Comparison of ENCODE assay signal across 14 cellular contexts in the genomic region with DNA sequence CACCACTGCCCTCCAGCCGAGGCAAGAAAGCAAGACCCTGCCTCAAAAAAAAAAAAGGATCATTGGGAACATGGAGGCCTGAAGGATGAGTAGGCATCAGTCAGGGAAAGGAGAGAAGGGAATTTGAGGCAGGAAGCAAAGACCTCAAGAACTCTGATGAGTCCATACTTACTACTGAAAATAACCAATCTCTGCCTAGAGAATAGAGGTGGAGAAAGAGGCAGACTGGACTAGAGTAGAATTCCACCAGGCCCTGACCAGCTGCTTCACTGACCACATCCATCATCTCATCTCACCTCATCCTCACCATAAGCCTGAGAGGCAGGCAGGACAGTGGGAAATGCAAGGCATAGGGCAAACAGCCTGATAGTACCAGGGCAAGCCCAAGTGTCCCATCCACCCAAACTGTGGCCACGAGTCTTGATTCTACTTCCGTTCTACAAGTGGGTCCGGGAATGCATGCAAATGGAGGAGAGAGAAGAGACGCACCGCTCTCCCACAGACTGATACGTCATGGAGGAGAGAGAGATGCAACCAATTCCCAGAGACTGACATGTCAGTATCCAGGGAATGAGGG. TPM values are rescaled to one million over a fixed set of nuclear protein-coding genes. Genes with fewer than 3 reads are reported as not detected.
DNase-seq lines count a peak whose midpoint lies in the region; ATAC-seq and TF ChIP-seq lines count a peak whose summit lies in the region.
"Had no signal": no experiment of that assay in that cellular context is flagged by ENCODE, and none has a peak within 500 bp of the region (broad histone marks: within the 10 kb centered on the region; RNA-seq: fewer than 3 reads in every experiment).

No MANE protein-coding gene starts in this region.

- H3K36me3 ChIP-seq in breast epithelium (no peaks in the 10 kb centered on the region), suprapubic skin (no peaks in the 10 kb centered on the region), SJCRH30 (peaks cover 10% of the 10 kb centered on the region)
- H3K36me3 ChIP-seq: adrenal gland, uterus had no signal

- H3K4me3 ChIP-seq in breast epithelium (no peak overlapping the region), suprapubic skin (no peak overlapping the region), SJCRH30 (no peak overlapping the region)
- H3K4me3 ChIP-seq: adrenal gland, uterus had no signal

- WGBS in suprapubic skin, result 87% methylated on average over 7 of the region's 7 CpGs

- H3K36me3 Mint-ChIP-seq in MCF 10A (ENCODE audit: insufficient read depth, unreplicated experiment) (peaks cover 8% of the 10 kb centered on the region), T-helper 17 cell (ENCODE audit: low read depth) (no peaks in the 10 kb centered on the region), glutamatergic neuron (ENCODE audit: unreplicated experiment) (no peaks in the 10 kb centered on the region)

- H3K27ac Mint-ChIP-seq in MCF 10A (ENCODE audit: low read depth, unreplicated experiment) (peak overlapping the region; percentile 66), T-helper 17 cell (peak overlapping the region; percentile 3), glutamatergic neuron (ENCODE audit: unreplicated experiment) (peak overlapping the region; percentile 2)
- H3K27ac Mint-ChIP-seq: stimulated activated memory B cell treated with anti-CD40 and anti-IgM and Interleukin-4, amounts not matched to agents 10 μg/mL and 1 μg/mL and 100 μg/mL, for 72 hours had no signal

- H3K4me3 Mint-ChIP-seq in MCF 10A (ENCODE audit: unreplicated experiment) (no peak overlapping the region), T-helper 17 cell (peak overlapping the region; percentile 3), glutamatergic neuron (ENCODE audit: unreplicated experiment) (no peak overlapping the region)
- H3K4me3 Mint-ChIP-seq: stimulated activated memory B cell treated with anti-CD40 and anti-IgM and Interleukin-4, amounts not matched to agents 10 μg/mL and 1 μg/mL and 100 μg/mL, for 72 hours had no signal

- CTCF ChIA-PET in MCF 10A (lab: Yijun Ruan, JAX), result interaction anchor here (0.5 to 1.5 kb wide), 3 partner anchors 32 to 268 kb away, joined by 3 read pairs; no protein-coding TSS in a partner anchor

- H3K4me1 ChIP-seq in breast epithelium (peaks cover 4 to 5% of the 10 kb centered on the region in 2 donors), suprapubic skin (peaks cover 83% of the 10 kb centered on the region), SJCRH30 (peaks cover 3% of the 10 kb centered on the region; the same call in 1 of the 2 replicates)

- H3K27me3 Mint-ChIP-seq in MCF 10A (ENCODE audit: insufficient read depth, unreplicated experiment), result no peaks in the 10 kb centered on the region
- H3K27me3 Mint-ChIP-seq in T-helper 17 cell, result no peaks in the 10 kb centered on the region
- H3K27me3 Mint-ChIP-seq in glutamatergic neuron (ENCODE audit: unreplicated experiment), result no peaks in the 10 kb centered on the region
- H3K27me3 Mint-ChIP-seq: stimulated activated memory B cell treated with anti-CD40 and anti-IgM and Interleukin-4, amounts not matched to agents 10 μg/mL and 1 μg/mL and 100 μg/mL, for 72 hours had no signal

- TF ChIP-seq POLR2A in breast epithelium (IDR thresholded peaks at IDR 0.05), result no peak
- no peak for TF ChIP-seq POLR2A in suprapubic skin (IDR thresholded peaks at IDR 0.05)

- TF ChIP-seq EP300 in suprapubic skin (IDR thresholded peaks at IDR 0.05), result no peak

- H3K9me3 Mint-ChIP-seq in MCF 10A (ENCODE audit: unreplicated experiment), result no peaks in the 10 kb centered on the region
- H3K9me3 Mint-ChIP-seq in glutamatergic neuron (ENCODE audit: unreplicated experiment), result peaks cover 12% of the 10 kb centered on the region
- H3K9me3 Mint-ChIP-seq: stimulated activated memory B cell treated with anti-CD40 and anti-IgM and Interleukin-4, amounts not matched to agents 10 μg/mL and 1 μg/mL and 100 μg/mL, for 72 hours had no signal

- TF ChIP-seq CTCF in MCF 10A (IDR thresholded peaks at IDR 0.05; ENCODE audit: unreplicated experiment), result no peak
- no peak for TF ChIP-seq CTCF in breast epithelium (IDR thresholded peaks at IDR 0.05)
- no peak for TF ChIP-seq CTCF in glutamatergic neuron (IDR thresholded peaks at IDR 0.05; ENCODE audit: partially characterized antibody, unreplicated experiment)
- no peak for TF ChIP-seq CTCF in suprapubic skin (IDR thresholded peaks at IDR 0.05)

- DNase-seq in MCF 10A (ENCODE audit: unreplicated experiment) (no peak), breast epithelium (ENCODE audit: low spot score in 2 of 2) (no peak), T-helper 17 cell (no peak), glutamatergic neuron (no peak), suprapubic skin (ENCODE audit: low spot score in 2 of 2) (no peak), putamen (ENCODE audit: low spot score) (no peak), SJCRH30 (no peak)
- DNase-seq: NCI-H1436 treated with DMSO at 0.1 percent for 48 hours; NCI-H510A treated with DMSO at 0.1 percent for 48 hours; stimulated activated CD4-positive, alpha-beta T cell treated with anti-CD3 and anti-CD28 coated beads, Interleukin-4, amount 100 ng/mL, for 1 hour; uterus had no signal

- H3K9me3 ChIP-seq in breast epithelium (no peaks in the 10 kb centered on the region), T-helper 17 cell (ENCODE audit: control insufficient read depth, low read length, poor library complexity, severe bottlenecking) (no peaks in the 10 kb centered on the region), suprapubic skin (no peaks in the 10 kb centered on the region), SJCRH30 (replicated peaks) (no peaks in the 10 kb centered on the region)
- H3K9me3 ChIP-seq: adrenal gland, uterus had no signal

- no peaks in the 10 kb centered on the region for H3K27me3 ChIP-seq in breast epithelium
- no peaks in the 10 kb centered on the region for H3K27me3 ChIP-seq in suprapubic skin
- no peaks in the 10 kb centered on the region for H3K27me3 ChIP-seq in SJCRH30
- H3K27me3 ChIP-seq: adrenal gland, uterus had no signal

- POLR2A ChIA-PET in MCF 10A (lab: Yijun Ruan, JAX), result interaction anchor here (1.2 to 2.9 kb wide), 10 partner anchors 12 to 163 kb away, joined by 3 to 18 read pairs (median 6); no protein-coding TSS in a partner anchor

- ATAC-seq in T-helper 17 cell (no peak), HG03442 (IDR thresholded peaks at IDR 0.05; ENCODE audit: unreplicated experiment) (no peak)
- ATAC-seq: stimulated activated memory B cell treated with anti-CD40 and anti-IgM and Interleukin-4, amounts not matched to agents 10 μg/mL and 1 μg/mL and 100 μg/mL, for 72 hours had no signal

- H3K27ac ChIP-seq in breast epithelium, result no peak overlapping the region
- H3K27ac ChIP-seq in suprapubic skin, result peak overlapping the region; percentile 27
- H3K27ac ChIP-seq in SJCRH30, result no peak overlapping the region
- H3K27ac ChIP-seq: uterus had no signal

- intact Hi-C loops in MCF 10A (cut with micrococcal nuclease), result no loop called here
- intact Hi-C loops in breast epithelium (cut with DNase I; ENCODE audit: low total_unique reads), result no loop called here

- BruUV-seq in MCF 10A (replicated peaks; lab: Mats Ljungman, UMichigan), result no TSS peak

- peaks cover 56% of the 10 kb centered on the region for H3K4me1 Mint-ChIP-seq in MCF 10A (ENCODE audit: insufficient read depth, unreplicated experiment)
- H3K4me1 Mint-ChIP-seq in T-helper 17 cell, result peaks cover 63% of the 10 kb centered on the region
- H3K4me1 Mint-ChIP-seq in glutamatergic neuron (ENCODE audit: low read depth, unreplicated experiment), result peaks cover 51% of the 10 kb centered on the region

RNA-seq across cellular contexts. Expression of a gene that starts 17.1 kb away (rescaled TPM):
- total RNA-seq in MCF 10A (2022) (218 and 237 TPM in 2 replicates), breast epithelium (10 to 100 TPM; 64.0 to 79.0 (median 69.2) TPM), T-helper 17 cell (100 to 1,000 TPM; 197 to 251 TPM), glutamatergic neuron (ENCODE audit: unreplicated experiment) (367 TPM), suprapubic skin (100 to 1,000 TPM in 3 of 4 donors, 10 to 100 TPM in 1; 85.4 to 212 (median 127) TPM)
- 105 and 116 TPM in 2 replicates for total RNA-seq in SJCRH30 (2014; rRNA removed; shearing (Covaris generic))

RNA-seq across cellular contexts. Expression of a gene that starts 35.0 kb away (rescaled TPM):
- total RNA-seq in MCF 10A (2022) (82.4 and 92.3 TPM in 2 replicates), breast epithelium (100 to 1,000 TPM; 104 to 126 (median 118) TPM), T-helper 17 cell (100 to 1,000 TPM; 140 to 154 TPM), glutamatergic neuron (ENCODE audit: unreplicated experiment) (166 TPM), suprapubic skin (100 to 1,000 TPM; 131 to 324 (median 144) TPM)
- total RNA-seq in SJCRH30 (2014; rRNA removed; shearing (Covaris generic)), result 137 and 161 TPM in 2 replicates

Comparison
In these comparisons a context has a peak if more than half of its experiments do, and no peak if none do; other contexts are left out.
1. H3K27ac Mint-ChIP-seq: peak in every context shown above with its lines; median percentile 66 in MCF 10A; 3 in T-helper 17 cell; 2 in glutamatergic neuron.